In the genomic region with DNA sequence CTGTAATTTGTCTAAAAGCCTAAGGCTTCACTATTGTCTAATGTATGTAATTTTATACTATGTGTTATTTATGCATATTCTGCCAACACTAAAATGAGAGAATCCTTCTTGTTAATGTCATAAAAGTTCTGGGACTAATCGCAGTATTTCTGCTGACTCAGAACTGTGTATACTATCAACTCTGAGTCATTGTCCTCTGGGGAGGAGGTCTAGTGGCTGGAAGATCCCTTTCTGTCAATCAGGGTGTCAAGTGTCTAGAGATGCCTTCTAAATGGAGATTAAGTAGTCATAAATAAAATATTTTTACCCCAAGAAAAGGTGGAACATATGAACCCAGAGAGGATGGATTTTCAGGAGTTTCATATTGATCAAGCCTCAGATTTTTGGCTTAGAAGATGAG, we compare ENCODE assay signal across 18 cellular contexts.
DNase-seq lines count a peak whose midpoint lies in the region; ATAC-seq and TF ChIP-seq lines count a peak whose summit lies in the region.
"Had no signal": no experiment of that assay in that cellular context is flagged by ENCODE, and none has a peak within 500 bp of the region (broad histone marks: within the 10 kb centered on the region; RNA-seq: fewer than 3 reads in every experiment).

No MANE protein-coding gene starts in this region.

- no peaks in the 10 kb centered on the region for H3K4me1 Mint-ChIP-seq in activated CD4-positive, alpha-beta T cell treated with anti-CD3 and anti-CD28 coated beads, Interleukin-2, amount 10 ng/mL, durations not matched to agents 7 days and 5 days

- no peaks in the 10 kb centered on the region for H3K36me3 Mint-ChIP-seq in activated CD4-positive, alpha-beta T cell treated with anti-CD3 and anti-CD28 coated beads, Interleukin-2, amount 10 ng/mL, durations not matched to agents 7 days and 5 days (ENCODE audit: low read depth)
- H3K36me3 Mint-ChIP-seq: CD8-positive, alpha-beta T cell had no signal

- no TSS peak for BruUV-seq in PC-3 (replicated peaks; lab: Mats Ljungman, UMichigan)

- POLR2A ChIA-PET in PC-3 (lab: Charles Lee; ENCODE audit: unreplicated experiment) = no interaction called here
- POLR2A ChIA-PET in activated CD4-positive, alpha-beta T cell treated with anti-CD3 and anti-CD28 coated beads, Interleukin-2, amount 10 ng/mL, durations not matched to agents 7 days and 5 days (lab: Charles Lee) = no interaction called here

- H3K27me3 ChIP-seq in PC-3 (ENCODE audit: low read length) (no peaks in the 10 kb centered on the region), foreskin keratinocyte (no peaks in the 10 kb centered on the region)
- H3K27me3 ChIP-seq: MG63 had no signal

- no peak overlapping the region for H3K4me3 ChIP-seq in PC-3 (ENCODE audit: low read length)
- H3K4me3 ChIP-seq: MG63, PC-9 had no signal

- H3K79me2 ChIP-seq in PC-3 (ENCODE audit: low read length) = no peaks in the 10 kb centered on the region

- TF ChIP-seq CTCF in PC-3 (conservative IDR thresholded peaks at IDR 0.05; ENCODE audit: low read depth, low read length) = no peak
- TF ChIP-seq CTCF in foreskin keratinocyte (conservative IDR thresholded peaks at IDR 0.05) = no peak

- H3K27me3 Mint-ChIP-seq in activated CD4-positive, alpha-beta T cell treated with anti-CD3 and anti-CD28 coated beads, Interleukin-2, amount 10 ng/mL, durations not matched to agents 7 days and 5 days = no peaks in the 10 kb centered on the region

- CTCF ChIA-PET in PC-3 (lab: Charles Lee) = no interaction called here
- CTCF ChIA-PET in activated CD4-positive, alpha-beta T cell treated with anti-CD3 and anti-CD28 coated beads, Interleukin-2, amount 10 ng/mL, durations not matched to agents 7 days and 5 days (lab: Charles Lee) = no interaction called here

- H3K4me1 ChIP-seq in PC-3 (ENCODE audit: insufficient read depth, low read length) = no peaks in the 10 kb centered on the region
- no peaks in the 10 kb centered on the region for H3K4me1 ChIP-seq in foreskin keratinocyte

- no peak overlapping the region for H3K4me2 ChIP-seq in PC-3 (ENCODE audit: low read length)
- H3K4me2 ChIP-seq: PC-9 had no signal

- intact Hi-C loops in PC-3 (cut with micrococcal nuclease) = no loop called here

- no peak for ATAC-seq in PC-3
- ATAC-seq in foreskin keratinocyte = peak; percentile 67
- ATAC-seq in GM21447 (IDR thresholded peaks at IDR 0.05; ENCODE audit: unreplicated experiment) = no peak
- ATAC-seq: CD8-positive, alpha-beta T cell had no signal

- H3F3A ChIP-seq in PC-3 (ENCODE audit: low read length, unreplicated experiment) = no peaks in the 10 kb centered on the region

- DNase-seq in NCI-H510A treated with DMSO at 0.1 percent for 48 hours (lab: John Stamatoyannopoulos, UW) (peak; percentile 23), NCI-H510A (lab: John Stamatoyannopoulos, UW) (no peak), PC-3 (peak; percentile 20), foreskin keratinocyte (peak in 1 of 2 donors; percentile 40), NK-92 (lab: John Stamatoyannopoulos, UW; ENCODE audit: unreplicated experiment) (no peak)
- DNase-seq in activated CD4-positive, alpha-beta T cell treated with anti-CD3 and anti-CD28 coated beads, Interleukin-2, amount 10 ng/mL, durations not matched to agents 7 days and 5 days = no peak
- DNase-seq in effector CD8-positive, alpha-beta T cell (lab: John Stamatoyannopoulos, UW) = no peak
- DNase-seq: 8988T; CD8-positive, alpha-beta T cell; DMS79; HCEC 1CT; KG1; MG63; NCI-H1092 treated with DMSO at 0.1 percent for 48 hours; NCI-H1694; NCI-H345; PC-9 had no signal

- H3K9me3 ChIP-seq in PC-3 (ENCODE audit: low read length) = no peaks in the 10 kb centered on the region
- H3K9me3 ChIP-seq: MG63 had no signal

- H4K20me1 ChIP-seq in PC-3 (ENCODE audit: low read length) = no peaks in the 10 kb centered on the region

- no peak overlapping the region for H2AFZ ChIP-seq in PC-3 (ENCODE audit: low read length)
- H2AFZ ChIP-seq: PC-9 had no signal

- no peak overlapping the region for H3K27ac Mint-ChIP-seq in activated CD4-positive, alpha-beta T cell treated with anti-CD3 and anti-CD28 coated beads, Interleukin-2, amount 10 ng/mL, durations not matched to agents 7 days and 5 days
- H3K27ac Mint-ChIP-seq: CD8-positive, alpha-beta T cell had no signal

- no peak overlapping the region for H3K27ac ChIP-seq in PC-3 (ENCODE audit: low read length)
- H3K27ac ChIP-seq in foreskin keratinocyte = no peak overlapping the region
- H3K27ac ChIP-seq: PC-9 had no signal

- H3K36me3 ChIP-seq in PC-3 (ENCODE audit: low read depth, low read length) = no peaks in the 10 kb centered on the region
- H3K36me3 ChIP-seq: MG63 had no signal

- no peak overlapping the region for H3K4me3 Mint-ChIP-seq in activated CD4-positive, alpha-beta T cell treated with anti-CD3 and anti-CD28 coated beads, Interleukin-2, amount 10 ng/mL, durations not matched to agents 7 days and 5 days
- H3K4me3 Mint-ChIP-seq: CD8-positive, alpha-beta T cell had no signal

- H3K9me3 Mint-ChIP-seq in activated CD4-positive, alpha-beta T cell treated with anti-CD3 and anti-CD28 coated beads, Interleukin-2, amount 10 ng/mL, durations not matched to agents 7 days and 5 days = peaks cover 4% of the 10 kb centered on the region
- H3K9me3 Mint-ChIP-seq: CD8-positive, alpha-beta T cell had no signal

- no peaks in the 10 kb centered on the region for H3K9me2 ChIP-seq in PC-3 (replicated peaks; ENCODE audit: low read length)

- no peak overlapping the region for H3K9ac ChIP-seq in PC-3 (ENCODE audit: low read length)

Comparison
In these comparisons a context has a peak if more than half of its experiments do, and no peak if none do; other contexts are left out.
1. DNase-seq: peak in NCI-H510A treated with DMSO at 0.1 percent for 48 hours (single experiment) and PC-3 (single experiment); none in NCI-H510A (single experiment), activated CD4-positive, alpha-beta T cell treated with anti-CD3 and anti-CD28 coated beads, Interleukin-2, amount 10 ng/mL, durations not matched to agents 7 days and 5 days (single experiment), NK-92 (single experiment) and effector CD8-positive, alpha-beta T cell (single experiment).